ENCODE assay signal across 17 cellular contexts in the genomic region with DNA sequence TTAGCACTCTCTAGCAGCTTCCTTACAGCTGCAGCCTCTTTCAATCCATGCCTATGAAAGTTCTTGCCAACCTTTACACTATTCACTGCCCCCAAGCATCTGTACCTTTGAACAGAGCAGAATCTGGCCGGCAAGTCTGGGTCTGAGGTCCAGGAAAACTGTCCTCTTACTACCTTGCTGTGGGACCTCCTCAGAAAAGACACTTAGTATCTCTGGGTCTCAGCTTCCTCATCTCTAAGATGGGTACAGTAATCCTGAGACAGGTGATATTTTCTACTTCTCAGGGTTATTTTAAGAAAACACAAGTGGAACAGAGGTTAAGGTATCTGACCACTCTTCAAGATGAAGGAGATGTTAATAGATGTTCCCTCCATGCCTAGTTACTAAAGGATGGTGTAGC.
"Had no signal": no experiment of that assay in that cellular context is flagged by ENCODE, and none has a peak within 500 bp of the region (broad histone marks: within the 10 kb centered on the region; RNA-seq: fewer than 3 reads in every experiment).

No MANE protein-coding gene starts in this region.

- H3K36me3 ChIP-seq: lower lobe of right lung, neural progenitor cell, stomach, thyroid gland had no signal

- H3K79me2 ChIP-seq: parathyroid adenoma had no signal

- H3K4me1 ChIP-seq: lower lobe of right lung, parathyroid adenoma, stomach, thyroid gland had no signal

- H3K9ac ChIP-seq: neural progenitor cell, parathyroid adenoma had no signal

- H3K4me3 ChIP-seq: coronary artery, lower lobe of right lung, neural progenitor cell, stomach, thyroid gland had no signal

- H3K27ac Mint-ChIP-seq: effector memory CD8-positive, alpha-beta T cell; natural killer cell; progenitor cell of endocrine pancreas; stimulated activated effector memory CD8-positive, alpha-beta T cell treated with anti-CD3 and anti-CD28 coated beads, Interleukin-12 subunit alpha, Interleukin-12 subunit beta, amount 100 ng/mL, for 72 hours had no signal

- ATAC-seq: effector memory CD8-positive, alpha-beta T cell; left ventricle myocardium superior; lower lobe of right lung; natural killer cell; sciatic nerve; stimulated activated effector memory CD8-positive, alpha-beta T cell treated with anti-CD3 and anti-CD28 coated beads, Interleukin-12 subunit alpha, Interleukin-12 subunit beta, amount 100 ng/mL, for 72 hours had no signal

- DNase-seq: dermis blood vessel endothelial cell; effector memory CD8-positive, alpha-beta T cell; left ventricle myocardium superior; lower lobe of right lung; natural killer cell; stimulated activated CD4-positive, alpha-beta T cell treated with anti-CD3 and anti-CD28 coated beads, Interleukin-2, amount 100 ng/mL, for 24 hours; stimulated activated CD4-positive, alpha-beta T cell treated with anti-CD3 and anti-CD28 coated beads, Interleukin-4, amount 100 ng/mL, for 24 hours; stimulated activated naive CD4-positive, alpha-beta T cell treated with Interleukin-2 at 50 U/mL for 16 hours; stomach; thyroid gland; trophoblast cell had no signal

- H3K4me3 Mint-ChIP-seq: effector memory CD8-positive, alpha-beta T cell; natural killer cell; neural progenitor cell; stimulated activated effector memory CD8-positive, alpha-beta T cell treated with anti-CD3 and anti-CD28 coated beads, Interleukin-12 subunit alpha, Interleukin-12 subunit beta, amount 100 ng/mL, for 72 hours had no signal

- H3K4me1 Mint-ChIP-seq: natural killer cell; stimulated activated effector memory CD8-positive, alpha-beta T cell treated with anti-CD3 and anti-CD28 coated beads, Interleukin-12 subunit alpha, Interleukin-12 subunit beta, amount 100 ng/mL, for 72 hours had no signal

- H3K27ac ChIP-seq: coronary artery, lower lobe of right lung, neural progenitor cell, parathyroid adenoma, stomach, thyroid gland had no signal

- H3K9me3 ChIP-seq: lower lobe of right lung, stomach, thyroid gland had no signal

- H3K9me3 Mint-ChIP-seq: effector memory CD8-positive, alpha-beta T cell; natural killer cell; neural progenitor cell; stimulated activated effector memory CD8-positive, alpha-beta T cell treated with anti-CD3 and anti-CD28 coated beads, Interleukin-12 subunit alpha, Interleukin-12 subunit beta, amount 100 ng/mL, for 72 hours had no signal

- H3K36me3 Mint-ChIP-seq: natural killer cell; neural progenitor cell; stimulated activated effector memory CD8-positive, alpha-beta T cell treated with anti-CD3 and anti-CD28 coated beads, Interleukin-12 subunit alpha, Interleukin-12 subunit beta, amount 100 ng/mL, for 72 hours had no signal

- H3K27me3 ChIP-seq: thyroid gland had no signal
